ENCODE assay signal across 18 cellular contexts in genomic region chr1:63856924-63857323, GRCh38.
DNase-seq lines count a peak whose midpoint lies in the region; FAIRE-seq and TF ChIP-seq lines count a peak whose summit lies in the region.
"Had no signal": no experiment of that assay in that cellular context is flagged by ENCODE, and none has a peak within 500 bp of the region (broad histone marks: within the 10 kb centered on the region; RNA-seq: fewer than 3 reads in every experiment).

No MANE protein-coding gene starts in this region.

- intact Hi-C loops in Caco-2 (cut with micrococcal nuclease; ENCODE audit: unreplicated experiment) = no loop called here

- no peak overlapping the region for H3K9ac ChIP-seq in astrocyte (ENCODE audit: low read length)

- CTCF ChIA-PET in Caco-2 (lab: Charles Lee) = no interaction called here

- H3K9me3 Mint-ChIP-seq in activated naive CD4-positive, alpha-beta T cell treated with anti-CD3 and anti-CD28 coated beads, Interleukin-2, amount 50 U/mL, for 24 hours = peaks cover 11% of the 10 kb centered on the region
- H3K9me3 Mint-ChIP-seq in Caco-2 (ENCODE audit: unreplicated experiment) = no peaks in the 10 kb centered on the region
- H3K9me3 Mint-ChIP-seq in astrocyte (ENCODE audit: unreplicated experiment) = no peaks in the 10 kb centered on the region
- H3K9me3 Mint-ChIP-seq in neural crest cell = no peaks in the 10 kb centered on the region

- no peak for FAIRE-seq in astrocyte (lab: Jason Lieb, UNC)
- FAIRE-seq: A549, HTR-8/SVneo had no signal

- peaks cover 19% of the 10 kb centered on the region for H3K79me2 ChIP-seq in astrocyte (ENCODE audit: insufficient read depth, low read length)
- peaks cover 60% of the 10 kb centered on the region for H3K79me2 ChIP-seq in hepatocyte

- BruUV-seq in Caco-2 (replicated peaks; lab: Mats Ljungman, UMichigan) = no TSS peak

- POLR2A ChIA-PET in Caco-2 (lab: Charles Lee) = no interaction called here

- TF ChIP-seq CTCF in Caco-2 (IDR thresholded peaks at IDR 0.05; ENCODE audit: insufficient read depth in 1 of 2, low read depth in 1 of 2, low read length in 1 of 2, severe bottlenecking in 1 of 2, unreplicated experiment in 1 of 2) = no peak
- no peak for TF ChIP-seq CTCF in astrocyte (IDR thresholded peaks at IDR 0.05; ENCODE audit: insufficient read depth, low read depth, low read length)
- no peak for TF ChIP-seq CTCF in neural crest cell (conservative IDR thresholded peaks at IDR 0.05)
- TF ChIP-seq CTCF in hepatocyte (IDR thresholded peaks at IDR 0.05; ENCODE audit: poor library complexity) = no peak

- no peak overlapping the region for H3K4me2 ChIP-seq in astrocyte (ENCODE audit: low read length)
- H3K4me2 ChIP-seq in hepatocyte = no peak overlapping the region
- H3K4me2 ChIP-seq: A549 had no signal

- H3K36me3 ChIP-seq in Caco-2 (ENCODE audit: control insufficient read depth, insufficient read depth, low read length) (no peaks in the 10 kb centered on the region), astrocyte (ENCODE audit: insufficient read depth, low read length) (no peaks in the 10 kb centered on the region), hepatocyte (replicated peaks; ENCODE audit: insufficient read depth, low read depth) (no peaks in the 10 kb centered on the region)

- H3K27ac ChIP-seq in astrocyte (ENCODE audit: low read depth, low read length) = no peak overlapping the region
- H3K27ac ChIP-seq in hepatocyte = no peak overlapping the region
- H3K27ac ChIP-seq: 22Rv1, A549, C4-2B had no signal

- H3K36me3 Mint-ChIP-seq in activated naive CD4-positive, alpha-beta T cell treated with anti-CD3 and anti-CD28 coated beads, Interleukin-2, amount 50 U/mL, for 24 hours = no peaks in the 10 kb centered on the region
- H3K36me3 Mint-ChIP-seq in Caco-2 (ENCODE audit: insufficient read depth, unreplicated experiment) (peaks cover 16% of the 10 kb centered on the region), astrocyte (ENCODE audit: low read depth, unreplicated experiment) (peaks cover 15% of the 10 kb centered on the region), neural crest cell (ENCODE audit: low read depth) (peaks cover 5% of the 10 kb centered on the region)

- H3K4me3 ChIP-seq in Caco-2 (ENCODE audit: low read depth, low read length) (no peak overlapping the region), astrocyte (ENCODE audit: insufficient read depth, low read depth, low read length) (no peak overlapping the region), hepatocyte (no peak overlapping the region)
- H3K4me3 ChIP-seq: A549 had no signal

- H4K20me1 ChIP-seq in astrocyte (ENCODE audit: insufficient read depth, low read length) (peaks cover 14% of the 10 kb centered on the region), hepatocyte (ENCODE audit: insufficient read depth, poor library complexity, severe bottlenecking) (no peaks in the 10 kb centered on the region)

- no peaks in the 10 kb centered on the region for H3K9me3 ChIP-seq in Caco-2
- no peaks in the 10 kb centered on the region for H3K9me3 ChIP-seq in astrocyte (ENCODE audit: insufficient read depth, low read depth, low read length)
- H3K9me3 ChIP-seq in hepatocyte (ENCODE audit: low read depth) = no peaks in the 10 kb centered on the region
- H3K9me3 ChIP-seq: A549 had no signal

- no peak overlapping the region for H3K4me3 Mint-ChIP-seq in activated naive CD4-positive, alpha-beta T cell treated with anti-CD3 and anti-CD28 coated beads, Interleukin-2, amount 50 U/mL, for 24 hours
- H3K4me3 Mint-ChIP-seq in Caco-2 (ENCODE audit: unreplicated experiment) (no peak overlapping the region), astrocyte (ENCODE audit: unreplicated experiment) (peak overlapping the region; percentile 24), neural crest cell (no peak overlapping the region)
- H3K4me3 Mint-ChIP-seq: CD4-positive, alpha-beta T cell had no signal

- no peaks in the 10 kb centered on the region for H3K27me3 ChIP-seq in Caco-2 (replicated peaks; ENCODE audit: control insufficient read depth, insufficient read depth, low read length)
- H3K27me3 ChIP-seq in astrocyte (ENCODE audit: insufficient read depth, low read length) = no peaks in the 10 kb centered on the region
- H3K27me3 ChIP-seq in hepatocyte = no peaks in the 10 kb centered on the region

- no peak for DNase-seq in activated naive CD4-positive, alpha-beta T cell treated with anti-CD3 and anti-CD28 coated beads, Interleukin-2, amount 50 U/mL, for 16 hours
- no peak for DNase-seq in Caco-2
- no peak for DNase-seq in astrocyte (ENCODE audit: low read depth)
- no peak for DNase-seq in neural crest cell (ENCODE audit: low read depth, low spot score)
- DNase-seq in NCI-H1417 (lab: John Stamatoyannopoulos, UW) = no peak
- DNase-seq in hepatocyte (ENCODE audit: low spot score) = no peak
- DNase-seq: AML-193; CD4-positive, alpha-beta T cell; DMS153; DMS79; GF-D8; GOT3; H7 had no signal

- no peaks in the 10 kb centered on the region for H3K9me2 ChIP-seq in hepatocyte (replicated peaks; ENCODE audit: insufficient read depth)

- H3K4me1 Mint-ChIP-seq in activated naive CD4-positive, alpha-beta T cell treated with anti-CD3 and anti-CD28 coated beads, Interleukin-2, amount 50 U/mL, for 24 hours = no peaks in the 10 kb centered on the region
- H3K4me1 Mint-ChIP-seq in Caco-2 (ENCODE audit: low read depth, unreplicated experiment) = peaks cover 13% of the 10 kb centered on the region
- H3K4me1 Mint-ChIP-seq in astrocyte (ENCODE audit: low read depth, unreplicated experiment) = peaks cover 28% of the 10 kb centered on the region
- peaks cover 24% of the 10 kb centered on the region for H3K4me1 Mint-ChIP-seq in neural crest cell

- H2AFZ ChIP-seq in astrocyte (ENCODE audit: low read depth, low read length) (no peak overlapping the region), hepatocyte (no peak overlapping the region)

- peak overlapping the region; percentile 43 for H3K27ac Mint-ChIP-seq in activated naive CD4-positive, alpha-beta T cell treated with anti-CD3 and anti-CD28 coated beads, Interleukin-2, amount 50 U/mL, for 24 hours
- peak overlapping the region; percentile 40 for H3K27ac Mint-ChIP-seq in Caco-2 (ENCODE audit: unreplicated experiment)
- H3K27ac Mint-ChIP-seq in astrocyte (ENCODE audit: unreplicated experiment) = no peak overlapping the region
- peak overlapping the region; percentile 32 for H3K27ac Mint-ChIP-seq in neural crest cell (ENCODE audit: unreplicated experiment)
- H3K27ac Mint-ChIP-seq: CD4-positive, alpha-beta T cell had no signal

- H3K27me3 Mint-ChIP-seq in activated naive CD4-positive, alpha-beta T cell treated with anti-CD3 and anti-CD28 coated beads, Interleukin-2, amount 50 U/mL, for 24 hours = peaks cover 2% of the 10 kb centered on the region
- no peaks in the 10 kb centered on the region for H3K27me3 Mint-ChIP-seq in Caco-2 (ENCODE audit: insufficient read depth, unreplicated experiment)
- H3K27me3 Mint-ChIP-seq in astrocyte (ENCODE audit: low read depth, unreplicated experiment) = no peaks in the 10 kb centered on the region
- H3K27me3 Mint-ChIP-seq in neural crest cell (ENCODE audit: low read depth) = no peaks in the 10 kb centered on the region

- H3K4me1 ChIP-seq in Caco-2 (no peaks in the 10 kb centered on the region), astrocyte (ENCODE audit: insufficient read depth, low read length) (no peaks in the 10 kb centered on the region), hepatocyte (ENCODE audit: insufficient read depth) (no peaks in the 10 kb centered on the region)

- 95% methylated on average over 4 of the region's 4 CpGs for WGBS in hepatocyte (ENCODE audit: low lambda C conversion rate, missing lambda C conversion rate)
